ENCODE assay signal across 22 cellular contexts in the genomic region with DNA sequence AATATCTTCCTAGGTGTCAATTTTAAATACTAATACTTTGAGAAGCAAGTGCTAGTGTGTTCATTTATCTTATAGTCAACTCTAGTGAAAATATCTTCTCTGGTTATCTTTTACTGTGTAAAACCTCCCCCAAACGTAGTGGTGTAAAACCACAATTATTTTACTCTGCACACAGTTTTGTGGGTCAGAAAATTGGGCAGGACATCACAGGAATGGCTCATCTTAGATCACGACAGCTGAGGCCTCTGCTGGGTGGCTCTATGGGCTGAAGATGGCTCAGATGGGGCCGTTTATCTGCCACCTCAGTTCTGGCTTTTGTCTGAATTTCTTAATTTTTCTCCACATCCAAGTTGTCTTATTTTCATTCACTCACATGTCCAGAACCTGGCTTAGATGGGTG.
"Had no signal": no experiment of that assay in that cellular context is flagged by ENCODE, and none has a peak within 500 bp of the region (broad histone marks: within the 10 kb centered on the region; RNA-seq: fewer than 3 reads in every experiment).

No MANE protein-coding gene starts in this region.

- H3K36me3 ChIP-seq: cardiac muscle cell, MG63 had no signal

- H3K27me3 ChIP-seq: cardiac muscle cell, MG63 had no signal

- H3K27ac ChIP-seq: cardiac muscle cell, VCaP had no signal

- H3K9ac ChIP-seq: SK-N-SH had no signal

- FAIRE-seq: astrocyte had no signal

- H3K4me3 ChIP-seq: cardiac muscle cell, MG63 had no signal

- H3K4me2 ChIP-seq: SK-N-SH had no signal

- DNase-seq: activated CD4-positive, alpha-beta memory T cell treated with anti-CD3 and anti-CD28 coated beads, Interleukin-2, amount 10 ng/mL, durations not matched to agents 7 days and 5 days; activated CD4-positive, alpha-beta T cell treated with anti-CD3 and anti-CD28 coated beads, Interleukin-2, amount 50 U/mL, for 1 hour; activated CD4-positive, CD25-positive, alpha-beta regulatory T cell; activated gamma-delta T cell; activated naive CD4-positive, alpha-beta T cell treated with anti-CD3 and anti-CD28 coated beads for 36 hours; activated T-cell treated with anti-CD3 and anti-CD28 coated beads for 4 hours; activated T-cell treated with anti-CD3 and anti-CD28 coated beads, Interleukin-2, amount 50 U/mL, for 48 hours; amygdala; Kasumi-1; KBM-7; MG63; NCI-H1105; NCI-H1436; NCI-H1694 treated with DMSO at 0.1 percent for 48 hours; NCI-H2029 treated with DMSO at 0.1 percent for 48 hours; NCI-H510A treated with DMSO at 0.1 percent for 48 hours; PC-3; SK-N-SH; T-helper 1 cell had no signal

- H3K9me3 ChIP-seq: MG63, SK-N-SH had no signal
